In genomic region chr9:35745569-35745968, GRCh38 we compare ENCODE assay signal across 11 cellular contexts. TPM values are rescaled to one million over a fixed set of nuclear protein-coding genes. Genes with fewer than 3 reads are reported as not detected.
DNase-seq lines count a peak whose midpoint lies in the region; ATAC-seq and TF ChIP-seq lines count a peak whose summit lies in the region.
"Had no signal": no experiment of that assay in that cellular context is flagged by ENCODE, and none has a peak within 500 bp of the region (broad histone marks: within the 10 kb centered on the region; RNA-seq: fewer than 3 reads in every experiment).

No MANE protein-coding gene starts in this region.

- H3K36me3 Mint-ChIP-seq in Caco-2 (ENCODE audit: insufficient read depth, unreplicated experiment) (peaks cover 61% of the 10 kb centered on the region), osteocyte (ENCODE audit: unreplicated experiment) (peaks cover 31% of the 10 kb centered on the region)
- peaks cover 83% of the 10 kb centered on the region for H3K36me3 Mint-ChIP-seq in dendritic cell treated with granulocyte-macrophage colony-stimulating factor and Interleukin-4, amounts not matched to agents 40 ng/mL and 50 ng/mL, for 4 days (ENCODE audit: low read depth)

- POLR2A ChIA-PET in Caco-2 (lab: Charles Lee), result interaction anchor here (0.6 kb wide), 3 partner anchors 9 to 36 kb away, joined by 5 to 11 read pairs (median 8); partner anchors contain the start of genes CREB3 and TLN1

- H3K23ac ChIP-seq in mesendoderm (ENCODE audit: low read length), result no peak overlapping the region

- no peak overlapping the region for H3K4me2 ChIP-seq in mesendoderm (ENCODE audit: low read length)

- peaks cover 28% of the 10 kb centered on the region for H3K79me1 ChIP-seq in mesendoderm (ENCODE audit: low read length)

- no peak overlapping the region for H2BK15ac ChIP-seq in mesendoderm (replicated peaks; ENCODE audit: low read depth)

- H3K4me1 ChIP-seq in Caco-2 (peaks cover 23% of the 10 kb centered on the region), mesendoderm (ENCODE audit: control insufficient read depth, low read depth, low read length) (peaks cover 15% of the 10 kb centered on the region)

- intact Hi-C loops in Caco-2 (cut with micrococcal nuclease; ENCODE audit: unreplicated experiment), result loop anchor here (5.0 kb wide), 1 partner anchor 72 kb away; the partner anchor contains the start of gene HINT2
- intact Hi-C loops in dendritic cell treated with granulocyte-macrophage colony-stimulating factor and Interleukin-4, amounts not matched to agents 40 ng/mL and 50 ng/mL, for 4 days (cut with micrococcal nuclease), result no loop called here

- no peak for DNase-seq in Caco-2
- DNase-seq in MG63, result no peak
- DNase-seq in osteocyte (ENCODE audit: extremely low spot score, unreplicated experiment), result no peak
- DNase-seq in SHP77 (lab: John Stamatoyannopoulos, UW), result no peak
- DNase-seq in mesendoderm, result no peak
- DNase-seq in COLO829 (ENCODE audit: low spot score), result no peak
- DNase-seq: activated CD4-positive, alpha-beta T cell treated with anti-CD3 and anti-CD28 coated beads, Interleukin-2, amount 50 U/mL, for 1 hour; caudate nucleus; GDM1 had no signal

- no peaks in the 10 kb centered on the region for H3K27me3 Mint-ChIP-seq in Caco-2 (ENCODE audit: insufficient read depth, unreplicated experiment)
- H3K27me3 Mint-ChIP-seq in dendritic cell treated with granulocyte-macrophage colony-stimulating factor and Interleukin-4, amounts not matched to agents 40 ng/mL and 50 ng/mL, for 4 days, result no peaks in the 10 kb centered on the region
- H3K27me3 Mint-ChIP-seq in osteocyte (ENCODE audit: unreplicated experiment), result no peaks in the 10 kb centered on the region

- no TSS peak for BruUV-seq in Caco-2 (replicated peaks; lab: Mats Ljungman, UMichigan)

- CTCF ChIA-PET in Caco-2 (lab: Charles Lee), result interaction anchor here (0.6 to 2.0 kb wide), 3 partner anchors 9 to 43 kb away, joined by 4 to 9 read pairs (median 4); no protein-coding TSS in a partner anchor

- H3K9me3 Mint-ChIP-seq in Caco-2 (ENCODE audit: unreplicated experiment) (no peaks in the 10 kb centered on the region), osteocyte (ENCODE audit: unreplicated experiment) (no peaks in the 10 kb centered on the region)
- no peaks in the 10 kb centered on the region for H3K9me3 Mint-ChIP-seq in dendritic cell treated with granulocyte-macrophage colony-stimulating factor and Interleukin-4, amounts not matched to agents 40 ng/mL and 50 ng/mL, for 4 days

- H3K4me3 ChIP-seq in Caco-2 (ENCODE audit: low read depth, low read length) (no peak overlapping the region), MG63 (peak overlapping the region; percentile 98; the same call in 1 of the 2 replicates), mesendoderm (ENCODE audit: low read length) (no peak overlapping the region)

- H3K9ac ChIP-seq in mesendoderm (ENCODE audit: low read length), result no peak overlapping the region

- H3K27ac Mint-ChIP-seq in Caco-2 (ENCODE audit: unreplicated experiment) (no peak overlapping the region), osteocyte (ENCODE audit: unreplicated experiment) (no peak overlapping the region)
- H3K27ac Mint-ChIP-seq in dendritic cell treated with granulocyte-macrophage colony-stimulating factor and Interleukin-4, amounts not matched to agents 40 ng/mL and 50 ng/mL, for 4 days, result peak overlapping the region; percentile 18

- H3K27me3 ChIP-seq in Caco-2 (replicated peaks; ENCODE audit: control insufficient read depth, insufficient read depth, low read length) (no peaks in the 10 kb centered on the region), MG63 (no peaks in the 10 kb centered on the region), mesendoderm (ENCODE audit: insufficient read depth, low read length, poor library complexity) (no peaks in the 10 kb centered on the region)

- no CpG with 5 or more reads among the region's 1 CpG for WGBS in mesendoderm (ENCODE audit: extremely low coverage, insufficient coverage, low lambda C conversion rate)

- no peak overlapping the region for H3K27ac ChIP-seq in mesendoderm (ENCODE audit: low read depth, low read length)

- H2BK5ac ChIP-seq in mesendoderm (ENCODE audit: low read length), result no peak overlapping the region

- H4K5ac ChIP-seq in mesendoderm (ENCODE audit: low read length), result no peak overlapping the region

- no peak overlapping the region for H3K4ac ChIP-seq in mesendoderm (ENCODE audit: low read depth, low read length)

- H4K8ac ChIP-seq in mesendoderm (ENCODE audit: low read depth, low read length), result no peak overlapping the region

- no peak for ATAC-seq in activated CD4-positive, CD25-positive, alpha-beta regulatory T cell treated with anti-CD3 and anti-CD28 coated beads, Interleukin-2, amount 50 U/mL, for 24 hours

- peaks cover 22% of the 10 kb centered on the region for H3K4me1 Mint-ChIP-seq in Caco-2 (ENCODE audit: low read depth, unreplicated experiment)
- peaks cover 68% of the 10 kb centered on the region for H3K4me1 Mint-ChIP-seq in dendritic cell treated with granulocyte-macrophage colony-stimulating factor and Interleukin-4, amounts not matched to agents 40 ng/mL and 50 ng/mL, for 4 days (ENCODE audit: low read depth)
- H3K4me1 Mint-ChIP-seq in osteocyte (ENCODE audit: unreplicated experiment), result peaks cover 41% of the 10 kb centered on the region

- no peak overlapping the region for H2BK120ac ChIP-seq in mesendoderm (ENCODE audit: low read depth, low read length)

- H3K9me3 ChIP-seq in Caco-2, result no peaks in the 10 kb centered on the region
- no peaks in the 10 kb centered on the region for H3K9me3 ChIP-seq in MG63

- H3K36me3 ChIP-seq in Caco-2 (ENCODE audit: control insufficient read depth, insufficient read depth, low read length) (peaks cover 8% of the 10 kb centered on the region), MG63 (peaks cover 85% of the 10 kb centered on the region), mesendoderm (ENCODE audit: control insufficient read depth, insufficient read depth, low read length) (peaks cover 16% of the 10 kb centered on the region)

- H2AK5ac ChIP-seq in mesendoderm (ENCODE audit: low read length), result no peak overlapping the region

- peak overlapping the region; percentile 86 for H3K4me3 Mint-ChIP-seq in Caco-2 (ENCODE audit: unreplicated experiment)
- H3K4me3 Mint-ChIP-seq in dendritic cell treated with granulocyte-macrophage colony-stimulating factor and Interleukin-4, amounts not matched to agents 40 ng/mL and 50 ng/mL, for 4 days, result peak overlapping the region; percentile 92
- H3K4me3 Mint-ChIP-seq in osteocyte (ENCODE audit: unreplicated experiment), result peak overlapping the region; percentile 90

- no peak overlapping the region for H3K18ac ChIP-seq in mesendoderm (ENCODE audit: low read length)

- TF ChIP-seq CTCF in Caco-2 (IDR thresholded peaks at IDR 0.05; ENCODE audit: insufficient read depth in 1 of 2, low read depth in 1 of 2, low read length in 1 of 2, severe bottlenecking in 1 of 2, unreplicated experiment in 1 of 2) (no peak), osteocyte (IDR thresholded peaks at IDR 0.05) (no peak)

- H3K56ac ChIP-seq in mesendoderm (ENCODE audit: low read length), result no peak overlapping the region

- peaks cover 31% of the 10 kb centered on the region for H3K79me2 ChIP-seq in mesendoderm (ENCODE audit: control insufficient read depth, insufficient read depth, low read length)

RNA-seq across cellular contexts. Expression of gene GBA2, which starts 3.5 kb away (rescaled TPM):
- total RNA-seq in Caco-2 (2022), result 108 and 111 TPM in 2 replicates
- 32.7 and 58.6 TPM in 2 replicates for total RNA-seq in MG63 (2014; rRNA removed; shearing (Covaris generic); ENCODE audit: low replicate concordance)
- total RNA-seq in osteocyte, result 64.0 and 69.8 TPM in 2 replicates
- polyA plus RNA-seq in mesendoderm (2013, experiment 1 of 2), result 35.0 TPM
- 35.8 TPM for polyA plus RNA-seq in mesendoderm (2013, experiment 2 of 2)

RNA-seq across cellular contexts. Expression of gene RGP1, which starts 3.5 kb away (rescaled TPM):
- total RNA-seq in Caco-2 (2022), result 25.0 and 27.1 TPM in 2 replicates
- 25.9 and 33.7 TPM in 2 replicates for total RNA-seq in MG63 (2014; rRNA removed; shearing (Covaris generic); ENCODE audit: low replicate concordance)
- total RNA-seq in osteocyte, result 35.9 and 38.4 TPM in 2 replicates
- 10.1 TPM for polyA plus RNA-seq in mesendoderm (2013, experiment 1 of 2)
- 10.0 TPM for polyA plus RNA-seq in mesendoderm (2013, experiment 2 of 2)

RNA-seq across cellular contexts. Expression of gene MSMP, which starts 8.5 kb away (rescaled TPM):
- total RNA-seq in Caco-2 (2022) (not detected in 2 replicates), osteocyte (0.56 TPM in 1 of 2 replicates, not detected in the other)
- total RNA-seq in MG63 (2014; rRNA removed; shearing (Covaris generic); ENCODE audit: low replicate concordance), result not detected in 2 replicates
- 0.70 TPM for polyA plus RNA-seq in mesendoderm (2013, experiment 1 of 2)
- polyA plus RNA-seq in mesendoderm (2013, experiment 2 of 2), result 0.85 TPM

RNA-seq across cellular contexts. Expression of gene CREB3, which starts 13.1 kb away (rescaled TPM):
- total RNA-seq in Caco-2 (2022), result 50.4 and 54.1 TPM in 2 replicates
- 168 and 170 TPM in 2 replicates for total RNA-seq in MG63 (2014; rRNA removed; shearing (Covaris generic); ENCODE audit: low replicate concordance)
- 39.0 and 45.4 TPM in 2 replicates for total RNA-seq in osteocyte
- 19.8 TPM for polyA plus RNA-seq in mesendoderm (2013, experiment 1 of 2)
- 19.8 TPM for polyA plus RNA-seq in mesendoderm (2013, experiment 2 of 2)

RNA-seq across cellular contexts. Expression of gene TLN1, which starts 13.6 kb away (rescaled TPM):
- total RNA-seq in Caco-2 (2022), result 147 and 165 TPM in 2 replicates
- 453 and 652 TPM in 2 replicates for total RNA-seq in MG63 (2014; rRNA removed; shearing (Covaris generic); ENCODE audit: low replicate concordance)
- 433 and 439 TPM in 2 replicates for total RNA-seq in osteocyte
- polyA plus RNA-seq in mesendoderm (2013, experiment 1 of 2), result 27.1 TPM
- 27.7 TPM for polyA plus RNA-seq in mesendoderm (2013, experiment 2 of 2)
